Comparison of ENCODE assay signal across 3 cellular contexts in the genomic region with DNA sequence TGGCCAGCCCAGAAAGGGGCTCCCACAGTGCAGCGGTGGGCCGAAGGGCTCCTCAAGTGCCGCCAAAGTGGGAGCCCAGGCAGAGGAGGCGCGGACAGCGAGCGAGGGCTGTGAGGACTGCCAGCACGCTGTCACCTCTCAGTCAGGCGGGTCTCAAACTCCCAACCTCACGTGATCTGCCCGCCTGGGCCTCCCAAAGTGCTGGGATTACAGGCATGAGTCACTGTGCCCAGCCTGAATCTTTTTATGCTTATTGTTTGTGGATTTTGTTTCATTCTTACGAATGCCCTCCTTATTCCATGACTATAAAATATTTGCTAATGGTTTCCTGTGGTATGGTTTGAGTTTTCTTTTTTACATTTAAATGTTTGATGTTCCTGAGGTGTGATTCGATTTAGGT. TPM values are rescaled to one million over a fixed set of nuclear protein-coding genes. Genes with fewer than 3 reads are reported as not detected.
"Had no signal": no experiment of that assay in that cellular context is flagged by ENCODE, and none has a peak within 500 bp of the region (broad histone marks: within the 10 kb centered on the region; RNA-seq: fewer than 3 reads in every experiment).

No MANE protein-coding gene starts in this region.

RNA-seq across cellular contexts. Expression of gene KHDC1, which starts 6.3 kb away (rescaled TPM):
- total RNA-seq: HT-29 had no signal

RNA-seq across cellular contexts. Expression of gene KHDC1L, which starts 44.0 kb away (rescaled TPM):
- total RNA-seq: GM23248, H4, HT-29 had no signal
- polyA plus RNA-seq: GM23248 had no signal
